ENCODE assay signal across 24 cellular contexts in genomic region chr7:100722480-100723212, GRCh38. TPM values are rescaled to one million over a fixed set of nuclear protein-coding genes. Genes with fewer than 3 reads are reported as not detected.
"Had no signal": no experiment of that assay in that cellular context is flagged by ENCODE, and none has a peak within 500 bp of the region (broad histone marks: within the 10 kb centered on the region; RNA-seq: fewer than 3 reads in every experiment).

No MANE protein-coding gene starts in this region.

- ATAC-seq: gastroesophageal sphincter, natural killer cell had no signal

- DNase-seq: cerebellar nuclear complex; dermis blood vessel endothelial cell; esophagus squamous epithelium; foreskin fibroblast; immature natural killer cell; left cardiac atrium; natural killer cell; sigmoid colon; stimulated activated CD4-positive, alpha-beta T cell treated with anti-CD3 and anti-CD28 coated beads, Interleukin-2, amount 100 ng/mL, for 24 hours; stimulated activated naive CD4-positive, alpha-beta T cell; stomach; substantia nigra had no signal

- H3K36me3 ChIP-seq: esophagus squamous epithelium, gastroesophageal sphincter, sigmoid colon, stomach, thoracic aorta had no signal

- H3K27ac ChIP-seq: esophagus squamous epithelium, gastroesophageal sphincter, sigmoid colon, skin epidermis, stomach, thoracic aorta had no signal

- H3K9me3 ChIP-seq: esophagus squamous epithelium, gastroesophageal sphincter, sigmoid colon, thoracic aorta had no signal

- H3K4me3 ChIP-seq: esophagus squamous epithelium, gastroesophageal sphincter, sigmoid colon, skin epidermis, stomach, thoracic aorta had no signal

- FAIRE-seq: colon, keratinocyte, urothelium cell line had no signal

RNA-seq across cellular contexts. Expression of gene EPO, which starts 2.4 kb away (rescaled TPM):
- total RNA-seq: dermis blood vessel endothelial cell, epithelial cell of proximal tubule, esophagus squamous epithelium, gastroesophageal sphincter, left cardiac atrium, mucosa of gallbladder, natural killer cell, omental fat pad, pulmonary artery endothelial cell, sigmoid colon, stomach, thoracic aorta had no signal
- polyA plus RNA-seq: immature natural killer cell, sigmoid colon, stomach had no signal

RNA-seq across cellular contexts. Expression of gene ZAN, which starts 10.7 kb away (rescaled TPM):
- total RNA-seq: dermis blood vessel endothelial cell, epithelial cell of proximal tubule, gastroesophageal sphincter, left cardiac atrium, mesothelial cell of epicardium, mucosa of gallbladder, myocyte, natural killer cell, omental fat pad, pulmonary artery endothelial cell, sigmoid colon, stomach, thoracic aorta had no signal
- polyA plus RNA-seq: immature natural killer cell, sigmoid colon, stomach had no signal
